Comparison of ENCODE assay signal across 15 cellular contexts in genomic region chr11:130400793-130401483, GRCh38. TPM values are rescaled to one million over a fixed set of nuclear protein-coding genes. Genes with fewer than 3 reads are reported as not detected.
DNase-seq lines count a peak whose midpoint lies in the region; ATAC-seq and TF ChIP-seq lines count a peak whose summit lies in the region.
"Had no signal": no experiment of that assay in that cellular context is flagged by ENCODE, and none has a peak within 500 bp of the region (broad histone marks: within the 10 kb centered on the region; RNA-seq: fewer than 3 reads in every experiment).

No MANE protein-coding gene starts in this region.

- H3K4me2 ChIP-seq in skeletal muscle satellite cell (ENCODE audit: low read length): peak overlapping the region; percentile 39

- H3K9ac ChIP-seq in skeletal muscle satellite cell (ENCODE audit: low read depth, low read length): no peak overlapping the region

- no peaks in the 10 kb centered on the region for H3K36me3 Mint-ChIP-seq in naive thymus-derived CD8-positive, alpha-beta T cell
- H3K36me3 Mint-ChIP-seq in activated CD4-positive, alpha-beta T cell treated with anti-CD3 and anti-CD28 coated beads for 36 hours (ENCODE audit: low read depth): no peaks in the 10 kb centered on the region

- TF ChIP-seq CTCF in fibroblast of the aortic adventitia (IDR thresholded peaks at IDR 0.05; ENCODE audit: insufficient read depth, low read length): no peak

- POLR2A ChIA-PET in naive thymus-derived CD8-positive, alpha-beta T cell (lab: Charles Lee): no interaction called here
- POLR2A ChIA-PET in activated CD4-positive, alpha-beta T cell treated with anti-CD3 and anti-CD28 coated beads for 36 hours (lab: Charles Lee): no interaction called here

- no peak for ATAC-seq in naive thymus-derived CD8-positive, alpha-beta T cell
- no peak for ATAC-seq in activated CD4-positive, alpha-beta T cell treated with anti-CD3 and anti-CD28 coated beads for 36 hours
- ATAC-seq: activated T-cell treated with anti-CD3 and anti-CD28 coated beads, Interleukin-2, amount 50 U/mL, for 4 hours; left colon had no signal

- H3K36me3 ChIP-seq in skeletal muscle satellite cell (ENCODE audit: insufficient read depth, low read length): no peaks in the 10 kb centered on the region
- no peaks in the 10 kb centered on the region for H3K36me3 ChIP-seq in effector memory CD4-positive, alpha-beta T cell (ENCODE audit: control insufficient read depth, insufficient read depth, low read length)

- peak overlapping the region in 2 of 10 donors; percentile 1 to 25 for H3K27ac Mint-ChIP-seq in naive thymus-derived CD8-positive, alpha-beta T cell
- no peak overlapping the region for H3K27ac Mint-ChIP-seq in activated CD4-positive, alpha-beta T cell treated with anti-CD3 and anti-CD28 coated beads for 36 hours

- H3K4me3 ChIP-seq in fibroblast of the aortic adventitia (ENCODE audit: low read depth, low read length) (no peak overlapping the region), skeletal muscle satellite cell (ENCODE audit: low read length) (no peak overlapping the region)
- H3K4me3 ChIP-seq in effector memory CD4-positive, alpha-beta T cell (ENCODE audit: insufficient read depth, low read depth, low read length, poor library complexity, severe bottlenecking): no peak overlapping the region

- peak; percentile 74 for DNase-seq in GF-D8 (lab: John Stamatoyannopoulos, UW)
- peak; percentile 53 for DNase-seq in SKM-1 treated with dmso at 0.1 percent for 144 hours (lab: John Stamatoyannopoulos, UW; ENCODE audit: unreplicated experiment)
- DNase-seq in fibroblast of the aortic adventitia (ENCODE audit: low read depth): peak; percentile 97
- DNase-seq in activated CD8-positive, alpha-beta memory T cell treated with anti-CD3 and anti-CD28 coated beads, Interleukin-2, amount 50 U/mL, for 48 hours: no peak
- DNase-seq in effector memory CD4-positive, alpha-beta T cell: no peak
- DNase-seq in naive thymus-derived CD8-positive, alpha-beta T cell: no peak
- DNase-seq in activated CD4-positive, alpha-beta T cell treated with anti-CD3 and anti-CD28 coated beads for 36 hours: no peak
- DNase-seq: activated T-cell treated with anti-CD3 and anti-CD28 coated beads, Interleukin-2, amount 50 U/mL, for 4 hours; left colon; NCI-H510A treated with DMSO at 0.1 percent for 48 hours; T-helper 2 cell had no signal

- no peak overlapping the region for H3K27ac ChIP-seq in effector memory CD4-positive, alpha-beta T cell (ENCODE audit: insufficient read depth, low read length, poor library complexity, severe bottlenecking)

- intact Hi-C loops in activated CD4-positive, alpha-beta T cell treated with anti-CD3 and anti-CD28 coated beads for 36 hours (cut with DNase I, micrococcal nuclease): no loop called here

- CTCF ChIA-PET in activated CD4-positive, alpha-beta T cell treated with anti-CD3 and anti-CD28 coated beads for 36 hours (lab: Charles Lee): interaction anchor here (0.7 to 1.6 kb wide), 3 partner anchors 10 to 41 kb away, joined by 3 to 5 read pairs (median 3); no protein-coding TSS in a partner anchor

- no peaks in the 10 kb centered on the region for H3K9me3 ChIP-seq in skeletal muscle satellite cell (replicated peaks; ENCODE audit: low read length)
- H3K9me3 ChIP-seq in effector memory CD4-positive, alpha-beta T cell (ENCODE audit: control insufficient read depth, low read length): no peaks in the 10 kb centered on the region

- H3K4me1 ChIP-seq in skeletal muscle satellite cell (ENCODE audit: control insufficient read depth, insufficient read depth, low read length): peaks cover 31% of the 10 kb centered on the region
- H3K4me1 ChIP-seq in effector memory CD4-positive, alpha-beta T cell (ENCODE audit: control insufficient read depth, insufficient read depth, low read length, poor library complexity, severe bottlenecking): no peaks in the 10 kb centered on the region

- H3K4me3 Mint-ChIP-seq in naive thymus-derived CD8-positive, alpha-beta T cell: no peak overlapping the region
- no peak overlapping the region for H3K4me3 Mint-ChIP-seq in activated CD4-positive, alpha-beta T cell treated with anti-CD3 and anti-CD28 coated beads for 36 hours
- H3K4me3 Mint-ChIP-seq: activated T-cell treated with anti-CD3 and anti-CD28 coated beads, Interleukin-2, amount 50 U/mL, for 4 hours had no signal

- H3K4me1 Mint-ChIP-seq in naive thymus-derived CD8-positive, alpha-beta T cell: peaks cover 13 to 18% (median 16%) of the 10 kb centered on the region in 4 donors
- peaks cover 9% of the 10 kb centered on the region for H3K4me1 Mint-ChIP-seq in activated CD4-positive, alpha-beta T cell treated with anti-CD3 and anti-CD28 coated beads for 36 hours

- H3K9me3 Mint-ChIP-seq in naive thymus-derived CD8-positive, alpha-beta T cell: no peaks in the 10 kb centered on the region
- no peaks in the 10 kb centered on the region for H3K9me3 Mint-ChIP-seq in activated CD4-positive, alpha-beta T cell treated with anti-CD3 and anti-CD28 coated beads for 36 hours (ENCODE audit: low read depth)
- H3K9me3 Mint-ChIP-seq: activated T-cell treated with anti-CD3 and anti-CD28 coated beads, Interleukin-2, amount 50 U/mL, for 4 hours had no signal

- peaks cover 5 to 53% (median 26%) of the 10 kb centered on the region in 5 donors for H3K27me3 Mint-ChIP-seq in naive thymus-derived CD8-positive, alpha-beta T cell
- H3K27me3 Mint-ChIP-seq in activated CD4-positive, alpha-beta T cell treated with anti-CD3 and anti-CD28 coated beads for 36 hours: peaks cover 7% of the 10 kb centered on the region

- H3K27me3 ChIP-seq in skeletal muscle satellite cell (ENCODE audit: control insufficient read depth, insufficient read depth, low read length): peaks cover 35% of the 10 kb centered on the region
- no peaks in the 10 kb centered on the region for H3K27me3 ChIP-seq in effector memory CD4-positive, alpha-beta T cell (replicated peaks; ENCODE audit: control insufficient read depth, insufficient read depth, low read length, poor library complexity, severe bottlenecking)

RNA-seq across cellular contexts. Expression of gene ADAMTS8, which starts 27.5 kb away (rescaled TPM):
- total RNA-seq in fibroblast of the aortic adventitia (ENCODE audit: low replicate concordance): 2.6 TPM in 1 of 2 replicates, not detected in the other
- total RNA-seq in skeletal muscle satellite cell (2012; rRNA removed): under 0.01 and 0.25 TPM in 2 replicates
- total RNA-seq in naive thymus-derived CD8-positive, alpha-beta T cell: not detected
- polyA plus RNA-seq in naive thymus-derived CD8-positive, alpha-beta T cell: not detected
- not detected for total RNA-seq in activated CD4-positive, alpha-beta T cell treated with anti-CD3 and anti-CD28 coated beads for 36 hours
- total RNA-seq: Daoy, dermis microvascular lymphatic vessel endothelial cell, pulmonary artery endothelial cell had no signal

RNA-seq across cellular contexts. Expression of gene ADAMTS15, which starts 47.5 kb away (rescaled TPM):
- 8.6 and 30.8 TPM in 2 replicates for total RNA-seq in fibroblast of the aortic adventitia (ENCODE audit: low replicate concordance)
- 15.5 and 45.9 TPM in 2 replicates for total RNA-seq in skeletal muscle satellite cell (2012; rRNA removed)
- under 1 TPM in 1 of 2 experiments, not detected in 1; 0.05 TPM for total RNA-seq in naive thymus-derived CD8-positive, alpha-beta T cell
- polyA plus RNA-seq in naive thymus-derived CD8-positive, alpha-beta T cell: not detected
- total RNA-seq in activated CD4-positive, alpha-beta T cell treated with anti-CD3 and anti-CD28 coated beads for 36 hours: not detected
- total RNA-seq: activated T-cell treated with anti-CD3 and anti-CD28 coated beads, Interleukin-2, amount 50 U/mL, for 4 hours had no signal

Comparison
In these comparisons a context has a peak if more than half of its experiments do, and no peak if none do; other contexts are left out.
1. DNase-seq: peak in GF-D8 (single experiment), SKM-1 treated with dmso at 0.1 percent for 144 hours (single experiment) and fibroblast of the aortic adventitia (single experiment); none in activated CD8-positive, alpha-beta memory T cell treated with anti-CD3 and anti-CD28 coated beads, Interleukin-2, amount 50 U/mL, for 48 hours (single experiment), effector memory CD4-positive, alpha-beta T cell (0 of 3), naive thymus-derived CD8-positive, alpha-beta T cell (0 of 10) and activated CD4-positive, alpha-beta T cell treated with anti-CD3 and anti-CD28 coated beads for 36 hours (single experiment).